ENCODE assay signal across 9 cellular contexts in genomic region chr7:7569615-7570014, GRCh38. TPM values are rescaled to one million over a fixed set of nuclear protein-coding genes. Genes with fewer than 3 reads are reported as not detected.
DNase-seq lines count a peak whose midpoint lies in the region; ATAC-seq and TF ChIP-seq lines count a peak whose summit lies in the region.
"Had no signal": no experiment of that assay in that cellular context is flagged by ENCODE, and none has a peak within 500 bp of the region (broad histone marks: within the 10 kb centered on the region; RNA-seq: fewer than 3 reads in every experiment).

No MANE protein-coding gene starts in this region.

- CTCF ChIA-PET in activated CD8-positive, alpha-beta T cell treated with anti-CD3 and anti-CD28 coated beads for 36 hours (lab: Charles Lee), result no interaction called here
- CTCF ChIA-PET in Caco-2 (lab: Charles Lee), result no interaction called here

- DNase-seq in GM13977 (ENCODE audit: low spot score) (peak; percentile 20), HFF-Myc (ENCODE audit: extremely low read depth, low read depth) (no peak), osteoblast (ENCODE audit: insufficient read length, low spot score, missing footprints) (no peak), Caco-2 (no peak), NCI-H2029 treated with DMSO at 0.1 percent for 48 hours (lab: John Stamatoyannopoulos, UW) (no peak), NCI-H1436 (lab: John Stamatoyannopoulos, UW) (no peak), NCI-H2171 treated with DMSO at 0.1 percent for 48 hours (lab: John Stamatoyannopoulos, UW) (no peak)
- DNase-seq in activated CD8-positive, alpha-beta T cell treated with anti-CD3 and anti-CD28 coated beads for 36 hours, result no peak
- DNase-seq: activated CD8-positive, alpha-beta memory T cell treated with anti-CD3 and anti-CD28 coated beads for 24 hours had no signal

- H3K4me1 Mint-ChIP-seq in activated CD8-positive, alpha-beta T cell treated with anti-CD3 and anti-CD28 coated beads for 36 hours (ENCODE audit: low read depth), result peaks cover 41% of the 10 kb centered on the region
- H3K4me1 Mint-ChIP-seq in Caco-2 (ENCODE audit: low read depth, unreplicated experiment), result peaks cover 14% of the 10 kb centered on the region

- H3K9me3 Mint-ChIP-seq in activated CD8-positive, alpha-beta T cell treated with anti-CD3 and anti-CD28 coated beads for 36 hours, result no peaks in the 10 kb centered on the region
- peaks cover 12% of the 10 kb centered on the region for H3K9me3 Mint-ChIP-seq in Caco-2 (ENCODE audit: unreplicated experiment)

- H3K4me3 ChIP-seq in HFF-Myc (replicated peaks; ENCODE audit: low read depth, low read length) (peak overlapping the region; percentile 81), osteoblast (ENCODE audit: insufficient read depth, low read length) (no peak overlapping the region), Caco-2 (ENCODE audit: low read depth, low read length) (no peak overlapping the region)

- peaks cover 13% of the 10 kb centered on the region for H4K20me1 ChIP-seq in osteoblast (ENCODE audit: insufficient read depth, low read length)

- peaks cover 51% of the 10 kb centered on the region for H3K36me3 Mint-ChIP-seq in activated CD8-positive, alpha-beta T cell treated with anti-CD3 and anti-CD28 coated beads for 36 hours (ENCODE audit: low read depth)
- H3K36me3 Mint-ChIP-seq in Caco-2 (ENCODE audit: insufficient read depth, unreplicated experiment), result peaks cover 14% of the 10 kb centered on the region

- H3K27me3 ChIP-seq in osteoblast (ENCODE audit: insufficient read depth, low read length), result no peaks in the 10 kb centered on the region
- H3K27me3 ChIP-seq in Caco-2 (replicated peaks; ENCODE audit: control insufficient read depth, insufficient read depth, low read length), result no peaks in the 10 kb centered on the region

- intact Hi-C loops in activated CD8-positive, alpha-beta T cell treated with anti-CD3 and anti-CD28 coated beads for 36 hours (cut with micrococcal nuclease), result loop anchor here (5.0 kb wide), 2 partner anchors 73 to 387 kb away; partner anchors contain the start of genes C1GALT1 and UMAD1
- intact Hi-C loops in Caco-2 (cut with micrococcal nuclease; ENCODE audit: unreplicated experiment), result loop anchor here (10.0 kb wide), 4 partner anchors 425 to 725 kb away; no protein-coding TSS in a partner anchor

- H3K36me3 ChIP-seq in osteoblast (ENCODE audit: insufficient read depth, low read length) (no peaks in the 10 kb centered on the region), Caco-2 (ENCODE audit: control insufficient read depth, insufficient read depth, low read length) (0 out of 2 replicates have a peak, but pooled peaks cover 1% of the 10 kb centered on the region)

- no peak for ATAC-seq in activated CD8-positive, alpha-beta T cell treated with anti-CD3 and anti-CD28 coated beads for 36 hours

- H2AFZ ChIP-seq in osteoblast (ENCODE audit: low read length), result no peak overlapping the region

- TF ChIP-seq CTCF in GM13977 (IDR thresholded peaks at IDR 0.05; ENCODE audit: extremely low read depth, insufficient read depth, missing control alignments) (no peak), HFF-Myc (IDR thresholded peaks at IDR 0.05; ENCODE audit: low read depth, low read length, missing control alignments) (no peak), osteoblast (IDR thresholded peaks at IDR 0.05; ENCODE audit: extremely low read depth, low read depth, low read length) (no peak), Caco-2 (IDR thresholded peaks at IDR 0.05; ENCODE audit: insufficient read depth in 1 of 2, low read depth in 1 of 2, low read length in 1 of 2, severe bottlenecking in 1 of 2, unreplicated experiment in 1 of 2) (no peak)
- TF ChIP-seq CTCF in activated CD8-positive, alpha-beta T cell treated with anti-CD3 and anti-CD28 coated beads for 36 hours (IDR thresholded peaks at IDR 0.05), result no peak

- H3K4me1 ChIP-seq in osteoblast (ENCODE audit: insufficient read depth, low read length) (peaks cover 20% of the 10 kb centered on the region), Caco-2 (peaks cover 18% of the 10 kb centered on the region)

- in situ Hi-C loops in GM13977 (cut with MboI; ENCODE audit: low pct_unique_long_range_greater_than_20kb, low sequenced_read_pairs, unreplicated experiment), result loop anchor here (10.0 kb wide), 1 partner anchor 315 kb away; no protein-coding TSS in a partner anchor

- BruUV-seq in Caco-2 (replicated peaks; lab: Mats Ljungman, UMichigan), result no TSS peak

- H3K4me3 Mint-ChIP-seq in activated CD8-positive, alpha-beta T cell treated with anti-CD3 and anti-CD28 coated beads for 36 hours, result peak overlapping the region; percentile 87
- no peak overlapping the region for H3K4me3 Mint-ChIP-seq in Caco-2 (ENCODE audit: unreplicated experiment)

- H3K9me3 ChIP-seq in osteoblast (ENCODE audit: low read depth, low read length) (no peaks in the 10 kb centered on the region), Caco-2 (no peaks in the 10 kb centered on the region)

- H3K27me3 Mint-ChIP-seq in activated CD8-positive, alpha-beta T cell treated with anti-CD3 and anti-CD28 coated beads for 36 hours, result no peaks in the 10 kb centered on the region
- no peaks in the 10 kb centered on the region for H3K27me3 Mint-ChIP-seq in Caco-2 (ENCODE audit: insufficient read depth, unreplicated experiment)

- H3K27ac Mint-ChIP-seq in activated CD8-positive, alpha-beta T cell treated with anti-CD3 and anti-CD28 coated beads for 36 hours, result peak overlapping the region; percentile 96
- no peak overlapping the region for H3K27ac Mint-ChIP-seq in Caco-2 (ENCODE audit: unreplicated experiment)

- POLR2A ChIA-PET in activated CD8-positive, alpha-beta T cell treated with anti-CD3 and anti-CD28 coated beads for 36 hours (lab: Charles Lee), result interaction anchor here (0.6 to 1.2 kb wide), 2 partner anchors 70 to 380 kb away, joined by 3 read pairs; no protein-coding TSS in a partner anchor
- POLR2A ChIA-PET in Caco-2 (lab: Charles Lee), result no interaction called here

- peak overlapping the region; percentile 76 for H3K4me2 ChIP-seq in osteoblast (ENCODE audit: insufficient read depth, low read length)

- no peak overlapping the region for H3K27ac ChIP-seq in osteoblast (ENCODE audit: low read depth, low read length)

- peaks cover 75% of the 10 kb centered on the region for H3K79me2 ChIP-seq in osteoblast (ENCODE audit: insufficient read depth, low read length)

RNA-seq across cellular contexts. Expression of gene MIOS, which starts 2.9 kb away (rescaled TPM):
- total RNA-seq in activated CD8-positive, alpha-beta T cell treated with anti-CD3 and anti-CD28 coated beads for 36 hours, result 10 to 100 TPM; 63.0 to 67.3 TPM
- total RNA-seq in osteoblast, result 42.1 and 43.4 TPM in 2 replicates
- 32.1 and 37.3 TPM in 2 replicates for total RNA-seq in Caco-2 (2022)

RNA-seq across cellular contexts. Expression of gene COL28A1, which starts 33.9 kb away (rescaled TPM):
- total RNA-seq in activated CD8-positive, alpha-beta T cell treated with anti-CD3 and anti-CD28 coated beads for 36 hours, result not detected
- 0.29 and 0.36 TPM in 2 replicates for total RNA-seq in osteoblast
- total RNA-seq in Caco-2 (2022), result 6.2 and 7.3 TPM in 2 replicates
